Comparison of ENCODE assay signal across 15 cellular contexts in genomic region chr16:17368511-17368910, GRCh38.
DNase-seq lines count a peak whose midpoint lies in the region; ATAC-seq and TF ChIP-seq lines count a peak whose summit lies in the region.
"Had no signal": no experiment of that assay in that cellular context is flagged by ENCODE, and none has a peak within 500 bp of the region (broad histone marks: within the 10 kb centered on the region; RNA-seq: fewer than 3 reads in every experiment).

No MANE protein-coding gene starts in this region.

- peak overlapping the region; percentile 97 for H3K27ac Mint-ChIP-seq in activated naive CD4-positive, alpha-beta T cell treated with anti-CD3 and anti-CD28 coated beads, Interleukin-2, amount 50 U/mL, for 24 hours
- H3K27ac Mint-ChIP-seq in activated CD4-positive, alpha-beta memory T cell treated with anti-CD3 and anti-CD28 coated beads, Interleukin-2, amount 10 ng/mL, durations not matched to agents 7 days and 5 days = peak overlapping the region; percentile 99

- POLR2A ChIA-PET in activated CD4-positive, alpha-beta memory T cell treated with anti-CD3 and anti-CD28 coated beads, Interleukin-2, amount 10 ng/mL, durations not matched to agents 7 days and 5 days (lab: Charles Lee) = interaction anchor here (1.7 to 15.6 kb wide), 7 partner anchors 9 to 101 kb away, joined by 3 to 353 read pairs (median 36); no protein-coding TSS in a partner anchor

- no peaks in the 10 kb centered on the region for H3K36me3 Mint-ChIP-seq in activated naive CD4-positive, alpha-beta T cell treated with anti-CD3 and anti-CD28 coated beads, Interleukin-2, amount 50 U/mL, for 24 hours
- H3K36me3 Mint-ChIP-seq in activated CD4-positive, alpha-beta memory T cell treated with anti-CD3 and anti-CD28 coated beads, Interleukin-2, amount 10 ng/mL, durations not matched to agents 7 days and 5 days (ENCODE audit: low read depth) = peaks cover 39% of the 10 kb centered on the region

- no peak overlapping the region for H3K4me3 ChIP-seq in lower lobe of right lung
- H3K4me3 ChIP-seq: K562, tibial artery had no signal

- peaks cover 72% of the 10 kb centered on the region for H3K4me1 ChIP-seq in lower lobe of right lung

- H3K9me3 Mint-ChIP-seq in activated naive CD4-positive, alpha-beta T cell treated with anti-CD3 and anti-CD28 coated beads, Interleukin-2, amount 50 U/mL, for 24 hours = no peaks in the 10 kb centered on the region
- H3K9me3 Mint-ChIP-seq in activated CD4-positive, alpha-beta memory T cell treated with anti-CD3 and anti-CD28 coated beads, Interleukin-2, amount 10 ng/mL, durations not matched to agents 7 days and 5 days = peaks cover 2% of the 10 kb centered on the region

- H3K27ac ChIP-seq in lower lobe of right lung = peak overlapping the region; percentile 42

- H3K27me3 ChIP-seq in lower lobe of right lung (ENCODE audit: low read depth) = no peaks in the 10 kb centered on the region
- H3K27me3 ChIP-seq: tibial artery had no signal

- no peak for TF ChIP-seq CTCF in lower lobe of right lung (IDR thresholded peaks at IDR 0.05)

- intact Hi-C loops in lower lobe of right lung (cut with DNase I) = no loop called here

- peak overlapping the region; percentile 86 for H3K4me3 Mint-ChIP-seq in activated naive CD4-positive, alpha-beta T cell treated with anti-CD3 and anti-CD28 coated beads, Interleukin-2, amount 50 U/mL, for 24 hours
- peak overlapping the region; percentile 84 for H3K4me3 Mint-ChIP-seq in activated CD4-positive, alpha-beta memory T cell treated with anti-CD3 and anti-CD28 coated beads, Interleukin-2, amount 10 ng/mL, durations not matched to agents 7 days and 5 days

- no peaks in the 10 kb centered on the region for H3K9me3 ChIP-seq in lower lobe of right lung
- H3K9me3 ChIP-seq: tibial artery had no signal

- peaks cover 96% of the 10 kb centered on the region for H3K4me1 Mint-ChIP-seq in activated naive CD4-positive, alpha-beta T cell treated with anti-CD3 and anti-CD28 coated beads, Interleukin-2, amount 50 U/mL, for 24 hours
- H3K4me1 Mint-ChIP-seq in activated CD4-positive, alpha-beta memory T cell treated with anti-CD3 and anti-CD28 coated beads, Interleukin-2, amount 10 ng/mL, durations not matched to agents 7 days and 5 days = peaks cover 90% of the 10 kb centered on the region

- ATAC-seq in lower lobe of right lung (no peak), HG03354 (IDR thresholded peaks at IDR 0.05; ENCODE audit: poor library complexity, severe bottlenecking, unreplicated experiment) (no peak), HG03565 (IDR thresholded peaks at IDR 0.05; ENCODE audit: unreplicated experiment) (no peak)

- H3K27me3 Mint-ChIP-seq in activated naive CD4-positive, alpha-beta T cell treated with anti-CD3 and anti-CD28 coated beads, Interleukin-2, amount 50 U/mL, for 24 hours = no peaks in the 10 kb centered on the region
- no peaks in the 10 kb centered on the region for H3K27me3 Mint-ChIP-seq in activated CD4-positive, alpha-beta memory T cell treated with anti-CD3 and anti-CD28 coated beads, Interleukin-2, amount 10 ng/mL, durations not matched to agents 7 days and 5 days

- no peaks in the 10 kb centered on the region for H3K36me3 ChIP-seq in lower lobe of right lung
- H3K36me3 ChIP-seq: tibial artery had no signal

- CTCF ChIA-PET in activated CD4-positive, alpha-beta memory T cell treated with anti-CD3 and anti-CD28 coated beads, Interleukin-2, amount 10 ng/mL, durations not matched to agents 7 days and 5 days (lab: Charles Lee) = interaction anchor here (1.8 to 2.3 kb wide), 4 partner anchors 9 to 81 kb away, joined by 6 to 23 read pairs (median 10); no protein-coding TSS in a partner anchor

- no peak for DNase-seq in activated naive CD4-positive, alpha-beta T cell treated with anti-CD3 and anti-CD28 coated beads, Interleukin-2, amount 50 U/mL, for 16 hours
- peak; percentile 33 for DNase-seq in activated CD4-positive, alpha-beta memory T cell treated with anti-CD3 and anti-CD28 coated beads, Interleukin-2, amount 10 ng/mL, durations not matched to agents 7 days and 5 days
- DNase-seq in lower lobe of right lung = no peak
- DNase-seq in HuH-7 (ENCODE audit: low spot score) = no peak
- no peak for DNase-seq in putamen (ENCODE audit: low spot score)
- DNase-seq: activated CD8-positive, alpha-beta memory T cell treated with anti-CD3 and anti-CD28 coated beads, Interleukin-2, amount 50 U/mL, for 48 hours; DND-41; NCI-H1436 treated with DMSO at 0.1 percent for 48 hours; NCI-H524; small intestine; tibial artery had no signal
